Comparison of ENCODE assay signal across 15 cellular contexts in the genomic region with DNA sequence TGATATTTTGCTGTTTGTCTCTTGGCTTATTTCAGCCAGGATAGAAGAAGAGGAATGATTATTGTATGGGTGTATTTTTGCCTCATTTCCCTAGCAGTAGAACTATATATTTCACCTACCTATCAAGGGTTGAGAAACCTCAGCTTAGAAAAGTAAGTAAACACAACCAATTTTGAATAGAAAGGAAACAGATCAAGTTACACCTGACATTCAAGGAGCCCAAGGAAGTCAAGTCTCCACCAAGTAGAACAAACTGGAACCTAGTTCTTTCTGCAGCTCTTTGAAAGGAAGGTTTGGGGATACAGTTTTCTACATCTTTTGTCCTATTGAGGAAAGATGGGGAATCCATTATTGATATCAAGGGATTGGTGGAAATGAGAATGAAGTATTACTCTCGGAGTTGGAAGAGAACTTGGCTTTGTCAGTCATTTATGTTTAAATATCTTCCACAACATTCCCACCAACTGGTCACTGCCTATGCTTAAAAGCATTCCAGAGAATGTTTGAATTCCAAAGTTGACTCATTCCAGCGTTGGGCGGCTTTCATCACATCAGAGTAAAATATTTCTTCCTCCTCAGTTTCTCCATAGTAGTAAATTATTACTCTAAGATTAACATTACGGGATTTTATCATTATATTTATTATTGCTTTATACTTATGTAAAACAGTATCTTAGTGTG.
A peak's percentile ranks its signal among the peaks of the same experiment; 100 is the strongest.
DNase-seq lines count a peak whose midpoint lies in the region; ATAC-seq and TF ChIP-seq lines count a peak whose summit lies in the region.
"Had no signal": no experiment of that assay in that cellular context is flagged by ENCODE, and none has a peak within 500 bp of the region (broad histone marks: within the 10 kb centered on the region; RNA-seq: fewer than 3 reads in every experiment).

No MANE protein-coding gene starts in this region.

- no peaks in the 10 kb centered on the region for H3K27me3 ChIP-seq in body of pancreas
- H3K27me3 ChIP-seq in left lung = no peaks in the 10 kb centered on the region
- H3K27me3 ChIP-seq: BLaER1, ovary had no signal

- H3K4me3 ChIP-seq in body of pancreas (no peak overlapping the region), left lung (no peak overlapping the region)
- H3K4me3 ChIP-seq: BLaER1, ovary had no signal

- H3K27ac ChIP-seq in body of pancreas (no peak overlapping the region), left lung (no peak overlapping the region)
- H3K27ac ChIP-seq: BLaER1, ovary had no signal

- TF ChIP-seq CTCF in body of pancreas (IDR thresholded peaks at IDR 0.05) (no peak), left lung (IDR thresholded peaks at IDR 0.05) (no peak)

- H3K4me1 ChIP-seq in body of pancreas (no peaks in the 10 kb centered on the region), left lung (no peaks in the 10 kb centered on the region)
- H3K4me1 ChIP-seq: BLaER1 had no signal

- intact Hi-C loops in body of pancreas (cut with DNase I) (no loop called here), left lung (cut with DNase I) (no loop called here)

- WGBS in body of pancreas, 2 donors = 26 to 51% methylated on average over 4 of the region's 4 CpGs

- ATAC-seq in body of pancreas = peak; percentile 45
- ATAC-seq in left lung = peak; percentile 66
- ATAC-seq in HG03097 (IDR thresholded peaks at IDR 0.05; ENCODE audit: low FRiP score, unreplicated experiment) = no peak
- no peak for ATAC-seq in HG03565 (IDR thresholded peaks at IDR 0.05; ENCODE audit: unreplicated experiment)

- no peak for TF ChIP-seq POLR2A in body of pancreas (IDR thresholded peaks at IDR 0.05)

- H3K9me3 ChIP-seq in body of pancreas (no peaks in the 10 kb centered on the region), left lung (no peaks in the 10 kb centered on the region)
- H3K9me3 ChIP-seq: BLaER1, ovary had no signal

- H3K36me3 ChIP-seq in body of pancreas (replicated peaks in 1 of 2; ENCODE audit: insufficient read depth in 1 of 2, low read depth in 2 of 2) = no peaks in the 10 kb centered on the region
- H3K36me3 ChIP-seq in left lung = no peaks in the 10 kb centered on the region
- H3K36me3 ChIP-seq: BLaER1, ovary had no signal

- DNase-seq in AG08396 (ENCODE audit: low spot score) (peak; percentile 8), HS-27A (ENCODE audit: low read depth) (peak; percentile 45), body of pancreas (no peak), left lung (no peak), GM19238 (ENCODE audit: insufficient read length, low spot score) (no peak)
- no peak for DNase-seq in stimulated activated CD4-positive, alpha-beta T cell treated with anti-CD3 and anti-CD28 coated beads, Interleukin-4, amount 100 ng/mL, for 4 hours
- DNase-seq: activated CD4-positive, alpha-beta T cell treated with anti-CD3 and anti-CD28 coated beads for 1 hour; activated T-cell treated with anti-CD3 and anti-CD28 coated beads, Interleukin-2, amount 50 U/mL, for 1 hour; amniotic stem cell; hypothalamus; NCI-H2081 treated with DMSO at 0.1 percent for 48 hours; ovary had no signal

Comparison
In these comparisons a context has a peak if more than half of its experiments do, and no peak if none do; other contexts are left out.
1. DNase-seq: peak in AG08396 (single experiment) and HS-27A (single experiment); none in body of pancreas (0 of 4), left lung (0 of 2), GM19238 (single experiment) and stimulated activated CD4-positive, alpha-beta T cell treated with anti-CD3 and anti-CD28 coated beads, Interleukin-4, amount 100 ng/mL, for 4 hours (0 of 2).
2. ATAC-seq: peak in body of pancreas (single experiment) and left lung (single experiment); none in HG03097 (single experiment) and HG03565 (single experiment).